ENCODE assay signal across 1 cellular context in genomic region chr19:18185538-18185937, GRCh38.
TF ChIP-seq lines count a peak whose summit lies in the region.

No MANE protein-coding gene starts in this region.

TF ChIP-seq in WTC11, 78 proteins besides CTCF, POLR2A, EP300 and RAD21 (continued from another document):
- no peak for TF ChIP-seq ATF6 (CRISPR knock-in tag; IDR thresholded peaks at IDR 0.05)
